8 cellular contexts compared by ENCODE assay signal in genomic region chr12:6182279-6182898, GRCh38. TPM values are rescaled to one million over a fixed set of nuclear protein-coding genes. Genes with fewer than 3 reads are reported as not detected.
DNase-seq lines count a peak whose midpoint lies in the region; ATAC-seq lines count a peak whose summit lies in the region.

No MANE protein-coding gene starts in this region.

- peaks cover 16 to 33% of the 10 kb centered on the region in 2 donors for H3K4me1 ChIP-seq in muscle layer of duodenum (ENCODE audit: control insufficient read depth in 1 of 2, insufficient read depth in 2 of 2, low read length in 2 of 2)

- no peaks in the 10 kb centered on the region for H3K9me3 ChIP-seq in muscle layer of duodenum (ENCODE audit: control insufficient read depth in 1 of 2, low read length in 2 of 2)

- H3K4me3 ChIP-seq in muscle layer of duodenum (ENCODE audit: low read depth in 1 of 2, low read length in 2 of 2), result peak overlapping the region in 1 of 2 donors; percentile 18

- H3K27ac Mint-ChIP-seq in immature natural killer cell, result no peak overlapping the region

- no peak for ATAC-seq in GM19023 (IDR thresholded peaks at IDR 0.05; ENCODE audit: unreplicated experiment)

- peaks cover 0 to 3% (median 0%) of the 10 kb centered on the region in 6 donors for H3K9me3 Mint-ChIP-seq in immature natural killer cell

- H3K27me3 ChIP-seq in muscle layer of duodenum (ENCODE audit: low read depth, low read length), result no peaks in the 10 kb centered on the region

- H3K36me3 Mint-ChIP-seq in immature natural killer cell, result no peaks in the 10 kb centered on the region

- H3K4me1 Mint-ChIP-seq in immature natural killer cell, result no peaks in the 10 kb centered on the region

- DNase-seq in A172 (ENCODE audit: low spot score) (peak; percentile 26), NCI-H1694 (lab: John Stamatoyannopoulos, UW) (peak; percentile 90), dedifferentiated amniotic fluid mesenchymal stem cell (ENCODE audit: extremely low spot score) (peak; percentile 96), ecto neural progenitor cell (ENCODE audit: low spot score) (no peak), immature natural killer cell (no peak), 8988T (no peak)

- no peaks in the 10 kb centered on the region for H3K36me3 ChIP-seq in muscle layer of duodenum (ENCODE audit: control insufficient read depth in 1 of 2, insufficient read depth in 2 of 2, low read length in 2 of 2)

- H3K27me3 Mint-ChIP-seq in immature natural killer cell (ENCODE audit: low read depth in 3 of 3), result peaks cover 0 to 13% (median 4%) of the 10 kb centered on the region in 3 donors

- H3K4me3 Mint-ChIP-seq in immature natural killer cell, result no peak overlapping the region

- peak overlapping the region; percentile 54 for H3K27ac ChIP-seq in muscle layer of duodenum (ENCODE audit: low read length)

RNA-seq across cellular contexts. Expression of gene CD9, which starts 17.8 kb away (rescaled TPM):
- total RNA-seq in A172 (2014; rRNA removed; shearing (Covaris generic)), result 107 and 128 TPM in 2 replicates
- 1 to 10 TPM; 2.1 to 9.8 (median 5.1) TPM for polyA plus RNA-seq in immature natural killer cell

RNA-seq across cellular contexts. Expression of gene VWF, which starts 57.9 kb away (rescaled TPM):
- total RNA-seq in A172 (2014; rRNA removed; shearing (Covaris generic)), result 0.31 and 0.36 TPM in 2 replicates
- under 1 TPM in 2 of 3 donors, not detected in 1; 0.10 to 0.16 TPM for polyA plus RNA-seq in immature natural killer cell

Comparison
In these comparisons a context has a peak if more than half of its experiments do, and no peak if none do; other contexts are left out.
1. DNase-seq: peak in A172 (single experiment), NCI-H1694 (single experiment) and dedifferentiated amniotic fluid mesenchymal stem cell (single experiment); none in ecto neural progenitor cell (single experiment), immature natural killer cell (0 of 3) and 8988T (single experiment).